In genomic region chr16:81582655-81583441, GRCh38 we compare ENCODE assay signal across 11 cellular contexts.
DNase-seq lines count a peak whose midpoint lies in the region; ATAC-seq and TF ChIP-seq lines count a peak whose summit lies in the region.
"Had no signal": no experiment of that assay in that cellular context is flagged by ENCODE, and none has a peak within 500 bp of the region (broad histone marks: within the 10 kb centered on the region; RNA-seq: fewer than 3 reads in every experiment).

No MANE protein-coding gene starts in this region.

- H3K36me3 ChIP-seq in WERI-Rb-1 (no peaks in the 10 kb centered on the region), gastroesophageal sphincter (no peaks in the 10 kb centered on the region)

- H3K4me1 ChIP-seq in gastroesophageal sphincter = peaks cover 0 to 12% (median 2%) of the 10 kb centered on the region in 3 donors

- ATAC-seq in gastroesophageal sphincter = peak; percentile 55
- no peak for ATAC-seq in HG02938 (IDR thresholded peaks at IDR 0.05; ENCODE audit: unreplicated experiment)
- ATAC-seq in GM21737 (IDR thresholded peaks at IDR 0.05; ENCODE audit: unreplicated experiment) = no peak

- peak; percentile 31; the same call in 1 of the 2 replicates for TF ChIP-seq CTCF in WERI-Rb-1 (IDR thresholded peaks at IDR 0.05; ENCODE audit: low read depth, low read length)
- peak in 1 of 4 experiments; percentile 34 for TF ChIP-seq CTCF in gastroesophageal sphincter (IDR thresholded peaks at IDR 0.05)

- H3K4me3 ChIP-seq in WERI-Rb-1 (ENCODE audit: low read depth, low read length) (no peak overlapping the region), gastroesophageal sphincter (no peak overlapping the region)
- H3K4me3 ChIP-seq: lung had no signal

- DNase-seq in COLO829 (ENCODE audit: low spot score) = peak; percentile 16
- DNase-seq in WERI-Rb-1 = no peak
- DNase-seq in nucleus accumbens (lab: John Stamatoyannopoulos, UW) = peak in 53 of 56 donors; percentile 4 to 85 (median 64)
- DNase-seq in T1000 (lab: John Stamatoyannopoulos, UW) = no peak
- no peak for DNase-seq in DMS153 (lab: John Stamatoyannopoulos, UW)
- DNase-seq: DMS79, NCI-H2107 had no signal

- WGBS in gastroesophageal sphincter (ENCODE audit: low coverage in 1 of 2), 2 donors = 72 to 86% methylated on average over 6 to 12 of the region's 21 CpGs

- no peak overlapping the region for H3K27ac ChIP-seq in WERI-Rb-1
- H3K27ac ChIP-seq in gastroesophageal sphincter = peak overlapping the region in 3 of 4 donors; percentile 13 to 49 (median 29)

- H3K27me3 ChIP-seq in WERI-Rb-1 (ENCODE audit: insufficient read depth, low read depth, severe bottlenecking) (no peaks in the 10 kb centered on the region), gastroesophageal sphincter (no peaks in the 10 kb centered on the region)

- no peak for TF ChIP-seq POLR2A in gastroesophageal sphincter (IDR thresholded peaks at IDR 0.05)

- TF ChIP-seq EP300 in gastroesophageal sphincter (IDR thresholded peaks at IDR 0.05) = no peak

- no peaks in the 10 kb centered on the region for H3K9me3 ChIP-seq in WERI-Rb-1 (ENCODE audit: severe bottlenecking)
- no peaks in the 10 kb centered on the region for H3K9me3 ChIP-seq in gastroesophageal sphincter

Comparison
In these comparisons a context has a peak if more than half of its experiments do, and no peak if none do; other contexts are left out.
1. DNase-seq: peak in COLO829 (single experiment) and nucleus accumbens (53 of 56); none in WERI-Rb-1 (single experiment), T1000 (single experiment) and DMS153 (single experiment).